In genomic region chr6:121839891-121840290, GRCh38 we compare ENCODE assay signal across 20 cellular contexts.
"Had no signal": no experiment of that assay in that cellular context is flagged by ENCODE, and none has a peak within 500 bp of the region (broad histone marks: within the 10 kb centered on the region; RNA-seq: fewer than 3 reads in every experiment).

No MANE protein-coding gene starts in this region.

- H3K27me3 ChIP-seq: brain microvascular endothelial cell, colonic mucosa, heart left ventricle, neural progenitor cell, sigmoid colon, testis, vagina had no signal

- H3K27ac ChIP-seq: brain microvascular endothelial cell, colonic mucosa, heart left ventricle, lower lobe of right lung, neural progenitor cell, sigmoid colon, testis, vagina had no signal

- H3K36me3 ChIP-seq: brain microvascular endothelial cell, colonic mucosa, heart left ventricle, lower lobe of right lung, neural progenitor cell, sigmoid colon, vagina had no signal

- FAIRE-seq: TTC549 had no signal

- DNase-seq: activated gamma-delta T cell treated with Interleukin-2 at 50 U/mL for 16 hours; activated T-cell treated with anti-CD3 and anti-CD28 coated beads, Interleukin-2, amount 50 U/mL, for 1 hour; aorta; brain microvascular endothelial cell; colonic mucosa; endodermal cell; heart left ventricle; islet precursor cell; left colon; lower lobe of right lung; naive thymus-derived CD8-positive, alpha-beta T cell; retina; sigmoid colon; stimulated activated CD4-positive, alpha-beta T cell treated with anti-CD3 and anti-CD28 coated beads, Interleukin-4, amount 100 ng/mL, for 1 hour; stimulated activated naive CD4-positive, alpha-beta T cell; T-helper 2 cell; testis had no signal

- H3K9me3 ChIP-seq: colonic mucosa, heart left ventricle, lower lobe of right lung, sigmoid colon, testis, vagina had no signal

- H3K4me1 ChIP-seq: colonic mucosa, lower lobe of right lung, neural progenitor cell, sigmoid colon, testis, vagina had no signal

- H3K4me3 ChIP-seq: colonic mucosa, heart left ventricle, lower lobe of right lung, neural progenitor cell, sigmoid colon, testis, vagina had no signal
